Comparison of ENCODE assay signal across 15 cellular contexts in genomic region chr13:27005556-27005955, GRCh38.
DNase-seq lines count a peak whose midpoint lies in the region; TF ChIP-seq lines count a peak whose summit lies in the region.
"Had no signal": no experiment of that assay in that cellular context is flagged by ENCODE, and none has a peak within 500 bp of the region (broad histone marks: within the 10 kb centered on the region; RNA-seq: fewer than 3 reads in every experiment).

No MANE protein-coding gene starts in this region.

- no peak overlapping the region for H3K4me2 ChIP-seq in neural progenitor cell

- H3F3A ChIP-seq in neural progenitor cell (ENCODE audit: low read depth): no peaks in the 10 kb centered on the region

- 75 to 79% methylated on average over 8 to 9 of the region's 9 CpGs for WGBS in endodermal cell (ENCODE audit: insufficient coverage in 1 of 2, insufficient read length in 1 of 2), 2 experiments

- CTCF ChIA-PET in Calu3 (lab: Charles Lee): interaction anchor here (0.6 to 1.2 kb wide), 2 partner anchors 8 to 59 kb away, joined by 3 to 4 read pairs; no protein-coding TSS in a partner anchor

- DNase-seq in DMS153 treated with DMSO at 0.1 percent for 48 hours (lab: John Stamatoyannopoulos, UW; ENCODE audit: unreplicated experiment): peak; percentile 23
- peak; percentile 80 for DNase-seq in NCI-H2107 treated with DMSO at 0.1 percent for 48 hours (lab: John Stamatoyannopoulos, UW; ENCODE audit: unreplicated experiment)
- DNase-seq in endodermal cell: peak; percentile 63
- peak; percentile 23 for DNase-seq in neural progenitor cell (ENCODE audit: low spot score)
- DNase-seq in brain microvascular endothelial cell: no peak
- DNase-seq in CD14-positive monocyte (ENCODE audit: low spot score): no peak
- DNase-seq in Calu3: no peak
- DNase-seq in activated CD4-positive, alpha-beta T cell treated with anti-CD3 and anti-CD28 coated beads, Interleukin-2, amount 50 U/mL, for 4 hours: no peak
- DNase-seq: activated T-cell treated with anti-CD3 and anti-CD28 coated beads, Interleukin-2, amount 50 U/mL, for 4 hours; CD4-positive, CD25-positive, alpha-beta regulatory T cell; KG1; mesendoderm; NCI-H226 had no signal

- H3K9me3 Mint-ChIP-seq in endodermal cell: no peaks in the 10 kb centered on the region
- H3K9me3 Mint-ChIP-seq in neural progenitor cell: no peaks in the 10 kb centered on the region
- peaks cover 0 to 5% (median 0%) of the 10 kb centered on the region in 7 donors for H3K9me3 Mint-ChIP-seq in CD14-positive monocyte
- H3K9me3 Mint-ChIP-seq in Calu3 (ENCODE audit: low read depth, unreplicated experiment): no peaks in the 10 kb centered on the region
- H3K9me3 Mint-ChIP-seq: activated T-cell treated with anti-CD3 and anti-CD28 coated beads, Interleukin-2, amount 50 U/mL, for 4 hours; CD4-positive, CD25-positive, alpha-beta regulatory T cell; stimulated activated naive CD8-positive, alpha-beta T cell treated with anti-CD3 and anti-CD28 coated beads, Interleukin-15, Interleukin-2, amounts not matched to agents 100 ng/mL and 50 ng/mL, for 24 hours had no signal

- peaks cover 17% of the 10 kb centered on the region for H3K4me1 Mint-ChIP-seq in endodermal cell
- peaks cover 14% of the 10 kb centered on the region for H3K4me1 Mint-ChIP-seq in neural progenitor cell
- peaks cover 3% of the 10 kb centered on the region for H3K4me1 Mint-ChIP-seq in CD14-positive monocyte
- H3K4me1 Mint-ChIP-seq in Calu3 (ENCODE audit: low read depth, unreplicated experiment): no peaks in the 10 kb centered on the region

- BruUV-seq in Calu3 (replicated peaks; lab: Mats Ljungman, UMichigan): no TSS peak

- no peaks in the 10 kb centered on the region for H3K9me3 ChIP-seq in endodermal cell (ENCODE audit: control insufficient read depth, low read length)
- H3K9me3 ChIP-seq in neural progenitor cell (ENCODE audit: low read depth): no peaks in the 10 kb centered on the region
- H3K9me3 ChIP-seq: ascending aorta had no signal

- no peaks in the 10 kb centered on the region for H3K79me2 ChIP-seq in neural progenitor cell (ENCODE audit: low read depth)

- in situ Hi-C loops in brain microvascular endothelial cell (cut with HindIII; ENCODE audit: low pct_ligation_motif_present, low sequenced_read_pairs): no loop called here

- no peak overlapping the region for H3K4me3 ChIP-seq in endodermal cell (ENCODE audit: low read length)
- no peak overlapping the region for H3K4me3 ChIP-seq in neural progenitor cell
- H3K4me3 ChIP-seq in brain microvascular endothelial cell (ENCODE audit: low read depth, low read length): no peak overlapping the region

- H3K36me3 Mint-ChIP-seq in endodermal cell (ENCODE audit: low read depth): no peaks in the 10 kb centered on the region
- H3K36me3 Mint-ChIP-seq in neural progenitor cell: no peaks in the 10 kb centered on the region
- no peaks in the 10 kb centered on the region for H3K36me3 Mint-ChIP-seq in CD14-positive monocyte
- H3K36me3 Mint-ChIP-seq in Calu3 (ENCODE audit: insufficient read depth, unreplicated experiment): no peaks in the 10 kb centered on the region

- no peak for TF ChIP-seq CTCF in endodermal cell (conservative IDR thresholded peaks at IDR 0.05)
- TF ChIP-seq CTCF in neural progenitor cell (IDR thresholded peaks at IDR 0.05): no peak
- no peak for TF ChIP-seq CTCF in brain microvascular endothelial cell (IDR thresholded peaks at IDR 0.05; ENCODE audit: low read depth, low read length, missing control alignments)
- no peak for TF ChIP-seq CTCF in CD14-positive monocyte (IDR thresholded peaks at IDR 0.05)
- TF ChIP-seq CTCF in Calu3 (IDR thresholded peaks at IDR 0.05; ENCODE audit: unreplicated experiment): no peak

- peak overlapping the region; percentile 29 for H2AFZ ChIP-seq in neural progenitor cell (replicated peaks)

- H3K27me3 ChIP-seq in endodermal cell (ENCODE audit: control insufficient read depth, insufficient read depth, low read length, poor library complexity, severe bottlenecking) (peaks cover 72% of the 10 kb centered on the region), neural progenitor cell (peaks cover 30% of the 10 kb centered on the region), brain microvascular endothelial cell (replicated peaks) (peaks cover 4% of the 10 kb centered on the region)
- H3K27me3 ChIP-seq: ascending aorta had no signal

- H3K4me1 ChIP-seq in endodermal cell (ENCODE audit: control insufficient read depth, insufficient read depth, low read length): peaks cover 3% of the 10 kb centered on the region
- H3K4me1 ChIP-seq in neural progenitor cell: peaks cover 19% of the 10 kb centered on the region
- H3K4me1 ChIP-seq: ascending aorta had no signal

- H3K27ac ChIP-seq in endodermal cell (ENCODE audit: low read depth, low read length): no peak overlapping the region
- H3K27ac ChIP-seq in neural progenitor cell: no peak overlapping the region
- H3K27ac ChIP-seq in brain microvascular endothelial cell: no peak overlapping the region
- H3K27ac ChIP-seq: ascending aorta had no signal

- H3K9ac ChIP-seq in endodermal cell (ENCODE audit: extremely low read depth, low read length, poor library complexity, severe bottlenecking): no peak overlapping the region
- H3K9ac ChIP-seq in neural progenitor cell: no peak overlapping the region

- H3K36me3 ChIP-seq in endodermal cell (ENCODE audit: control insufficient read depth, insufficient read depth, low read length) (no peaks in the 10 kb centered on the region), neural progenitor cell (no peaks in the 10 kb centered on the region), brain microvascular endothelial cell (replicated peaks) (no peaks in the 10 kb centered on the region)
- H3K36me3 ChIP-seq: ascending aorta had no signal

- H3K27ac Mint-ChIP-seq in endodermal cell (no peak overlapping the region), neural progenitor cell (peak overlapping the region; percentile 64), CD14-positive monocyte (no peak overlapping the region), Calu3 (ENCODE audit: unreplicated experiment) (no peak overlapping the region)
- H3K27ac Mint-ChIP-seq: stimulated activated naive CD8-positive, alpha-beta T cell treated with anti-CD3 and anti-CD28 coated beads, Interleukin-15, Interleukin-2, amounts not matched to agents 100 ng/mL and 50 ng/mL, for 24 hours had no signal

- H3K27me3 Mint-ChIP-seq in endodermal cell (ENCODE audit: insufficient read depth): peaks cover 63% of the 10 kb centered on the region
- H3K27me3 Mint-ChIP-seq in neural progenitor cell (ENCODE audit: insufficient read depth, low read depth): peaks cover 11% of the 10 kb centered on the region
- peaks cover 26 to 42% (median 41%) of the 10 kb centered on the region in 3 donors for H3K27me3 Mint-ChIP-seq in CD14-positive monocyte (ENCODE audit: low read depth in 3 of 3)
- peaks cover 52% of the 10 kb centered on the region for H3K27me3 Mint-ChIP-seq in Calu3 (ENCODE audit: unreplicated experiment)

- H3K4me3 Mint-ChIP-seq in endodermal cell (no peak overlapping the region), neural progenitor cell (peak overlapping the region; percentile 47), CD14-positive monocyte (peak overlapping the region in 1 of 2 donors; percentile 31), Calu3 (ENCODE audit: low read depth, unreplicated experiment) (no peak overlapping the region)
- H3K4me3 Mint-ChIP-seq: activated T-cell treated with anti-CD3 and anti-CD28 coated beads, Interleukin-2, amount 50 U/mL, for 4 hours; CD4-positive, CD25-positive, alpha-beta regulatory T cell; stimulated activated naive CD8-positive, alpha-beta T cell treated with anti-CD3 and anti-CD28 coated beads, Interleukin-15, Interleukin-2, amounts not matched to agents 100 ng/mL and 50 ng/mL, for 24 hours had no signal

- no peaks in the 10 kb centered on the region for H4K20me1 ChIP-seq in neural progenitor cell (ENCODE audit: low read depth)

- intact Hi-C loops in CD14-positive monocyte (cut with micrococcal nuclease) (no loop called here), Calu3 (cut with micrococcal nuclease; ENCODE audit: unreplicated experiment) (no loop called here)

Comparison
In these comparisons a context has a peak if more than half of its experiments do, and no peak if none do; other contexts are left out.
1. DNase-seq: peak in DMS153 treated with DMSO at 0.1 percent for 48 hours (single experiment), NCI-H2107 treated with DMSO at 0.1 percent for 48 hours (single experiment), endodermal cell (single experiment) and neural progenitor cell (single experiment); none in brain microvascular endothelial cell (single experiment), CD14-positive monocyte (single experiment), Calu3 (single experiment) and activated CD4-positive, alpha-beta T cell treated with anti-CD3 and anti-CD28 coated beads, Interleukin-2, amount 50 U/mL, for 4 hours (0 of 2).